In the genomic region with DNA sequence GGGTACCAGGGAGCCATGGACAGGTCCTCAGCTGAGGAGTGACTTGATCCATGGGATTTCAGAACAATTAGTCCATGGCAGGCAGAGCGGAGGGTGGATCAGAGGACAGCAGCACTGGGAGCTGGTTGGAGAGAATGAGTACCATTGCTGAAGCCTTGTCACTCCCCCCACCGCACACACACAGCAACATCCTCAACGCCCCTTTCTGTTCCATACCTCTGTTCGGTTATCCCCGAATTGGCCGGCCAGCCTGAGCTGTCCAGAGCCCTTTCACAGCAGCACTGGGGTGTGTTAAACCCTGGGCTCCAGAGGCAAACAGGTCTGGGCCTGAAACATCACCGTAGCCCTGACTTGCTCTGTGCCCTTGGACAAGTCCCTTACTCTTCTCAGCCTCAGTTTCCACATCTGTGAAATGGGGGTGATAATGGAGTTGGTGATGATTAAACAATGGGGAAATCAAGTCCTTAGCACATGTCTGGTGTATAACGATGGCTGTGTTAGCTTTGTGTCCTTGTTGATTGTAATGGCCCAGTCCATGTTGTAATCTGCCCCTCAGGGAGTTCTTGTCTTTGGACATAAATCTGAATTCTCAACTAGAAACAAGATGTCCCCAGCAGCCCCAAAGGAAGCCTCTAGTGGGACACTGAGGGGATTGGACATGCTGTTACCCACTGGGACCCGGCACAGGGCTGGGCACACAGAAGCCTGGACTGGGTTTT, we compare ENCODE assay signal across 1 cellular context.
TF ChIP-seq lines count a peak whose summit lies in the region.

No MANE protein-coding gene starts in this region.

TF ChIP-seq in SK-N-SH treated with all-trans-retinoic acid at 6 μM for 48 hours, 23 proteins besides CTCF, POLR2A, EP300 and RAD21 (continued from another document):
- TF ChIP-seq, protein P1, sequence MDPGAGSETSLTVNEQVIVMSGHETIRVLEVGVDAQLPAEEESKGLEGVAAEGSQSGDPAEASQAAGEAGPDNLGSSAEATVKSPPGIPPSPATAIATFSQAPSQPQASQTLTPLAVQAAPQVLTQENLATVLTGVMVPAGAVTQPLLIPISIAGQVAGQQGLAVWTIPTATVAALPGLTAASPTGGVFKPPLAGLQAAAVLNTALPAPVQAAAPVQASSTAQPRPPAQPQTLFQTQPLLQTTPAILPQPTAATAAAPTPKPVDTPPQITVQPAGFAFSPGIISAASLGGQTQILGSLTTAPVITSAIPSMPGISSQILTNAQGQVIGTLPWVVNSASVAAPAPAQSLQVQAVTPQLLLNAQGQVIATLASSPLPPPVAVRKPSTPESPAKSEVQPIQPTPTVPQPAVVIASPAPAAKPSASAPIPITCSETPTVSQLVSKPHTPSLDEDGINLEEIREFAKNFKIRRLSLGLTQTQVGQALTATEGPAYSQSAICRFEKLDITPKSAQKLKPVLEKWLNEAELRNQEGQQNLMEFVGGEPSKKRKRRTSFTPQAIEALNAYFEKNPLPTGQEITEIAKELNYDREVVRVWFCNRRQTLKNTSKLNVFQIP (CRISPR knock-in tag; IDR thresholded peaks at IDR 0.05; ENCODE audit: borderline replicate concordance, low read depth): no peak
- TF ChIP-seq TOX (CRISPR knock-in tag; IDR thresholded peaks at IDR 0.05; ENCODE audit: borderline replicate concordance) (no peak), BACH2 (CRISPR knock-in tag; IDR thresholded peaks at IDR 0.05; ENCODE audit: borderline replicate concordance) (no peak), ZFP30 (CRISPR knock-in tag; IDR thresholded peaks at IDR 0.05) (no peak)
